27 cellular contexts compared by ENCODE assay signal in genomic region chr17:73815474-73815873, GRCh38.
"Had no signal": no experiment of that assay in that cellular context is flagged by ENCODE, and none has a peak within 500 bp of the region (broad histone marks: within the 10 kb centered on the region; RNA-seq: fewer than 3 reads in every experiment).

No MANE protein-coding gene starts in this region.

- ATAC-seq: esophagus mucosa; gastrocnemius medialis; left lobe of liver; mucosa of descending colon; natural killer cell treated with Interleukin-12 subunit alpha and Interleukin-12 subunit beta and Interleukin-15 and Interleukin-18, amount 100 ng/mL, for 72 hours; psoas muscle; right cardiac atrium; stimulated activated effector memory CD8-positive, alpha-beta T cell treated with anti-CD3 and anti-CD28 coated beads, Interleukin-12 subunit alpha, Interleukin-12 subunit beta, amount 100 ng/mL, for 72 hours had no signal

- H3K4me1 ChIP-seq: gastrocnemius medialis, psoas muscle, sigmoid colon, stomach, thyroid gland, vagina had no signal

- H3K27me3 ChIP-seq: dorsolateral prefrontal cortex, gastrocnemius medialis, ovary, sigmoid colon, thyroid gland, vagina had no signal

- DNase-seq: dorsolateral prefrontal cortex; effector CD4-positive, alpha-beta T cell; foreskin fibroblast; gastrocnemius medialis; kidney; mesenchymal stem cell; mucosa of descending colon; naive B cell; ovary; posterior cingulate gyrus; psoas muscle; right cardiac atrium; sigmoid colon; stimulated activated CD4-positive, alpha-beta T cell treated with anti-CD3 and anti-CD28 coated beads, Interleukin-2, amount 100 ng/mL, for 24 hours; stimulated activated CD4-positive, alpha-beta T cell treated with anti-CD3 and anti-CD28 coated beads, Interleukin-4, amount 100 ng/mL, for 24 hours; stimulated activated naive CD4-positive, alpha-beta T cell treated with Interleukin-2 at 50 U/mL for 16 hours; stomach; thyroid gland; trophoblast cell had no signal

- H3K27ac ChIP-seq: dorsolateral prefrontal cortex, epithelial cell of prostate, gastrocnemius medialis, ovary, psoas muscle, sigmoid colon, stomach, thyroid gland, vagina had no signal

- H3K9me3 Mint-ChIP-seq: natural killer cell treated with Interleukin-12 subunit alpha and Interleukin-12 subunit beta and Interleukin-15 and Interleukin-18, amount 100 ng/mL, for 72 hours; stimulated activated effector memory CD8-positive, alpha-beta T cell treated with anti-CD3 and anti-CD28 coated beads, Interleukin-12 subunit alpha, Interleukin-12 subunit beta, amount 100 ng/mL, for 72 hours had no signal

- H3K36me3 ChIP-seq: gastrocnemius medialis, ovary, sigmoid colon, stomach, thyroid gland, vagina had no signal

- H3K36me3 Mint-ChIP-seq: mesothelial cell of epicardium; natural killer cell treated with Interleukin-12 subunit alpha and Interleukin-12 subunit beta and Interleukin-15 and Interleukin-18, amount 100 ng/mL, for 72 hours; stimulated activated effector memory CD8-positive, alpha-beta T cell treated with anti-CD3 and anti-CD28 coated beads, Interleukin-12 subunit alpha, Interleukin-12 subunit beta, amount 100 ng/mL, for 72 hours had no signal

- H3K27me3 Mint-ChIP-seq: natural killer cell treated with Interleukin-12 subunit alpha and Interleukin-12 subunit beta and Interleukin-15 and Interleukin-18, amount 100 ng/mL, for 72 hours had no signal

- H3K4me3 Mint-ChIP-seq: mesothelial cell of epicardium; naive B cell; natural killer cell treated with Interleukin-12 subunit alpha and Interleukin-12 subunit beta and Interleukin-15 and Interleukin-18, amount 100 ng/mL, for 72 hours; neural crest cell; stimulated activated effector memory CD8-positive, alpha-beta T cell treated with anti-CD3 and anti-CD28 coated beads, Interleukin-12 subunit alpha, Interleukin-12 subunit beta, amount 100 ng/mL, for 72 hours had no signal

- H3K9me3 ChIP-seq: gastrocnemius medialis, mucosa of descending colon, ovary, psoas muscle, sigmoid colon, stomach, thyroid gland, vagina had no signal

- H3K4me3 ChIP-seq: dorsolateral prefrontal cortex, gastrocnemius medialis, mucosa of descending colon, ovary, psoas muscle, sigmoid colon, stomach, thyroid gland, vagina had no signal

- H3K27ac Mint-ChIP-seq: mesothelial cell of epicardium; naive B cell; natural killer cell treated with Interleukin-12 subunit alpha and Interleukin-12 subunit beta and Interleukin-15 and Interleukin-18, amount 100 ng/mL, for 72 hours had no signal

- H3K4me1 Mint-ChIP-seq: mesothelial cell of epicardium; naive B cell; neural crest cell; stimulated activated effector memory CD8-positive, alpha-beta T cell treated with anti-CD3 and anti-CD28 coated beads, Interleukin-12 subunit alpha, Interleukin-12 subunit beta, amount 100 ng/mL, for 72 hours had no signal
